In the genomic region with DNA sequence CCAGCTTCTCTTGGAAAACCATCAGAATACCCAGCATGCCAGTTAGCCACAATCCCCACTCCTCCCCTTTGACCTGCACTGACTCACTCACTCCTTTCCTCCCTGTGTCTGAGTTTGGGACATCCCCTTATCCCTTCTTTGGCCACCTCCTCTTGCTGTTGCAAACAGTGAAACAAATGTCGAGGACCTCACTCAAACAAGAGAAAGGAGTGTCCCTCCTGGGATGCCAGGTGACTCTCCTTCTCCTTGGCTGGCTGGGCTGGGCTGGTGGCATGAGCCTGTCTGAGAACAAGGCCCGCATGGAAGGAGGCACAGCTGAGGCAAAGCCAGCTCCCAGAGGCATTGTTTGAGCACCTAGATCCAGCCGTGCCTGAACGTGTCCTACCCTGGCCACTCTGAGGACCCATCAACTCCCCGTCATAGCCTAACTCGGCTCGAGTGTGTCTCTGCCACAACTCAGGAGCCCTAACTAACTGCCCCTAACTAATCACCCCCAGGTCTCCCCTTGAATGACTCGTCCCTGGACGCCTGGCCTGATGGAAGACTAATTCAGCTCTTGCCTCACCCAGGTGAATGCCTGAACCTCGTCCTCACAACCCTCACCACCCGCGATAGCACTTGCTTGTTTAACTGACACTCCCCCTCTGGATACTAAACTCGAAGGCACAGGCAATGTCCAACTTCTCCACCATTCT, we compare ENCODE assay signal across 1 cellular context.
TF ChIP-seq lines count a peak whose summit lies in the region.

No MANE protein-coding gene starts in this region.

TF ChIP-seq in WTC11, 78 proteins besides CTCF, POLR2A, EP300 and RAD21 (continued from another document):
- TF ChIP-seq, protein P1, sequence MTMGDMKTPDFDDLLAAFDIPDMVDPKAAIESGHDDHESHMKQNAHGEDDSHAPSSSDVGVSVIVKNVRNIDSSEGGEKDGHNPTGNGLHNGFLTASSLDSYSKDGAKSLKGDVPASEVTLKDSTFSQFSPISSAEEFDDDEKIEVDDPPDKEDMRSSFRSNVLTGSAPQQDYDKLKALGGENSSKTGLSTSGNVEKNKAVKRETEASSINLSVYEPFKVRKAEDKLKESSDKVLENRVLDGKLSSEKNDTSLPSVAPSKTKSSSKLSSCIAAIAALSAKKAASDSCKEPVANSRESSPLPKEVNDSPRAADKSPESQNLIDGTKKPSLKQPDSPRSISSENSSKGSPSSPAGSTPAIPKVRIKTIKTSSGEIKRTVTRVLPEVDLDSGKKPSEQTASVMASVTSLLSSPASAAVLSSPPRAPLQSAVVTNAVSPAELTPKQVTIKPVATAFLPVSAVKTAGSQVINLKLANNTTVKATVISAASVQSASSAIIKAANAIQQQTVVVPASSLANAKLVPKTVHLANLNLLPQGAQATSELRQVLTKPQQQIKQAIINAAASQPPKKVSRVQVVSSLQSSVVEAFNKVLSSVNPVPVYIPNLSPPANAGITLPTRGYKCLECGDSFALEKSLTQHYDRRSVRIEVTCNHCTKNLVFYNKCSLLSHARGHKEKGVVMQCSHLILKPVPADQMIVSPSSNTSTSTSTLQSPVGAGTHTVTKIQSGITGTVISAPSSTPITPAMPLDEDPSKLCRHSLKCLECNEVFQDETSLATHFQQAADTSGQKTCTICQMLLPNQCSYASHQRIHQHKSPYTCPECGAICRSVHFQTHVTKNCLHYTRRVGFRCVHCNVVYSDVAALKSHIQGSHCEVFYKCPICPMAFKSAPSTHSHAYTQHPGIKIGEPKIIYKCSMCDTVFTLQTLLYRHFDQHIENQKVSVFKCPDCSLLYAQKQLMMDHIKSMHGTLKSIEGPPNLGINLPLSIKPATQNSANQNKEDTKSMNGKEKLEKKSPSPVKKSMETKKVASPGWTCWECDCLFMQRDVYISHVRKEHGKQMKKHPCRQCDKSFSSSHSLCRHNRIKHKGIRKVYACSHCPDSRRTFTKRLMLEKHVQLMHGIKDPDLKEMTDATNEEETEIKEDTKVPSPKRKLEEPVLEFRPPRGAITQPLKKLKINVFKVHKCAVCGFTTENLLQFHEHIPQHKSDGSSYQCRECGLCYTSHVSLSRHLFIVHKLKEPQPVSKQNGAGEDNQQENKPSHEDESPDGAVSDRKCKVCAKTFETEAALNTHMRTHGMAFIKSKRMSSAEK (CRISPR knock-in tag; IDR thresholded peaks at IDR 0.05; ENCODE audit: borderline replicate concordance), result no peak
- no peak for TF ChIP-seq NFATC4 (CRISPR knock-in tag; IDR thresholded peaks at IDR 0.05)
- no peak for TF ChIP-seq NR3C1 (CRISPR knock-in tag; conservative IDR thresholded peaks at IDR 0.05; ENCODE audit: low read depth)
